Comparison of ENCODE assay signal across 8 cellular contexts in the genomic region with DNA sequence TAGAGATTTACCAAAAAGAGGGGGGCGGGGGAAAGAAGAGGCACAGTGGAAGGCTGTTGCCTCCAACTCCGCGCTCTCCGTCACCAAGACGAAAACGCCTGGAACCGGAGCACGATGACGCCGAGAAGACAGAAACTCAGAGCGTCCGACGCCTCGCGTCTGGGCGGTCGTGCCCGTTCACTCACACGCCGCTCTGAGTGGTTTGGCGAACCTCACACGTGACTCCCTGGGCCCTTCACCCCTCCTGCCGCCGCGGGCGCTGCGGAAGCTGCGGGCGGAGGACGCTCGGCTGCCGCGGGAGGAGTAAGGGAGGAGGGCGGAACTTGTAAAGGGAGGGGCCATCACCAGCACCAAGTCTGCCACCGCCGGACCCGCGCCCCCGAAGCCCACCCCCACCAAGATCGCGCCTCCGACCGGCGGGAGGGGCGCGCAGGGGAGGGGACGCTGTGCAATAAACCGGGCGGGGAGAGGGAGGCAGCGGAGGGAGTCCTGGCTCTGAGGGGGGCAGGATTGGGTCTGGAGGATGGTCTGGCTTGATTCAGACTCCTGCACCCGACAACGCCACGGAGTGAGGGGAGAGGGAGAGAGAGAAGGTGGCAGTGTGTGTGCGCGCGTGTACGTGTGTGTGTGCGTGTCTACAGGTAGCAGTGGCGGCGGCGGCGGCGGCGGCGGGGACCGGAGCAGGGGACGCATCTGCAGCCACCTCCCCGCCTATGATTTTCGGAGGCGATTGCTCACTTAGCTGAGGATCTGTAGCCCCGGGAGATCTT. TPM values are rescaled to one million over a fixed set of nuclear protein-coding genes. Genes with fewer than 3 reads are reported as not detected.
DNase-seq lines count a peak whose midpoint lies in the region; ATAC-seq lines count a peak whose summit lies in the region.

No MANE protein-coding gene starts in this region.

- H3K4me1 Mint-ChIP-seq in CD4-positive, CD25-positive, alpha-beta regulatory T cell, result peaks cover 5 to 32% (median 19%) of the 10 kb centered on the region in 4 donors
- H3K4me1 Mint-ChIP-seq in activated CD8-positive, alpha-beta memory T cell treated with anti-CD3 and anti-CD28 coated beads, Interleukin-2, amount 10 ng/mL, durations not matched to agents 7 days and 5 days, result peaks cover 21% of the 10 kb centered on the region
- H3K4me1 Mint-ChIP-seq in stimulated activated naive CD8-positive, alpha-beta T cell treated with anti-CD3 and anti-CD28 coated beads, Interleukin-15, amount 100 ng/mL, for 72 hours, result peaks cover 36% of the 10 kb centered on the region

- H3K9me3 ChIP-seq in CD4-positive, CD25-positive, alpha-beta regulatory T cell (ENCODE audit: control insufficient read depth in 2 of 2, low read length in 2 of 2), result no peaks in the 10 kb centered on the region
- no peaks in the 10 kb centered on the region for H3K9me3 ChIP-seq in esophagus (ENCODE audit: control insufficient read depth in 2 of 2, insufficient read depth in 1 of 2, low read depth in 1 of 2, low read length in 1 of 2)

- 1% methylated on average over 59 to 70 of the region's 71 CpGs for WGBS in esophagus, 2 donors

- peak overlapping the region in 1 of 3 donors; percentile 69 for H3K27ac Mint-ChIP-seq in CD4-positive, CD25-positive, alpha-beta regulatory T cell
- peak overlapping the region; percentile 56 for H3K27ac Mint-ChIP-seq in activated CD8-positive, alpha-beta memory T cell treated with anti-CD3 and anti-CD28 coated beads, Interleukin-2, amount 10 ng/mL, durations not matched to agents 7 days and 5 days
- peak overlapping the region in 1 of 2 donors; percentile 42 for H3K27ac Mint-ChIP-seq in stimulated activated naive CD8-positive, alpha-beta T cell treated with anti-CD3 and anti-CD28 coated beads, Interleukin-15, amount 100 ng/mL, for 72 hours

- H3K27ac ChIP-seq in CD4-positive, CD25-positive, alpha-beta regulatory T cell (ENCODE audit: insufficient read depth, low read length, poor library complexity, severe bottlenecking), result no peak overlapping the region
- H3K27ac ChIP-seq in esophagus (ENCODE audit: low read depth in 2 of 2, low read length in 1 of 2), result peak overlapping the region; percentile 87 to 95

- H3K36me3 Mint-ChIP-seq in CD4-positive, CD25-positive, alpha-beta regulatory T cell, result no peaks in the 10 kb centered on the region
- no peaks in the 10 kb centered on the region for H3K36me3 Mint-ChIP-seq in activated CD8-positive, alpha-beta memory T cell treated with anti-CD3 and anti-CD28 coated beads, Interleukin-2, amount 10 ng/mL, durations not matched to agents 7 days and 5 days

- CTCF ChIA-PET in activated CD8-positive, alpha-beta memory T cell treated with anti-CD3 and anti-CD28 coated beads, Interleukin-2, amount 10 ng/mL, durations not matched to agents 7 days and 5 days (lab: Charles Lee), result no interaction called here

- H3K4me3 ChIP-seq in CD4-positive, CD25-positive, alpha-beta regulatory T cell (ENCODE audit: low read depth, low read length), result peak overlapping the region; percentile 26
- H3K4me3 ChIP-seq in esophagus (ENCODE audit: low read depth in 1 of 2, low read length in 2 of 2), result peak overlapping the region; percentile 56 to 85

- peak overlapping the region; percentile 20 to 89 (median 77) for H3K4me3 Mint-ChIP-seq in CD4-positive, CD25-positive, alpha-beta regulatory T cell
- peak overlapping the region; percentile 58 for H3K4me3 Mint-ChIP-seq in activated CD8-positive, alpha-beta memory T cell treated with anti-CD3 and anti-CD28 coated beads, Interleukin-2, amount 10 ng/mL, durations not matched to agents 7 days and 5 days
- peak overlapping the region; percentile 73 to 86 for H3K4me3 Mint-ChIP-seq in stimulated activated naive CD8-positive, alpha-beta T cell treated with anti-CD3 and anti-CD28 coated beads, Interleukin-15, amount 100 ng/mL, for 72 hours

- ATAC-seq in CD4-positive, CD25-positive, alpha-beta regulatory T cell (ENCODE audit: low read depth in 2 of 2), result peak; percentile 48 to 65
- ATAC-seq in GM19324 (IDR thresholded peaks at IDR 0.05; ENCODE audit: low FRiP score, unreplicated experiment) (peak; percentile 88), HG03378 (IDR thresholded peaks at IDR 0.05; ENCODE audit: unreplicated experiment) (peak; percentile 91)
- peak; percentile 93 for ATAC-seq in activated CD8-positive, alpha-beta memory T cell treated with anti-CD3 and anti-CD28 coated beads, Interleukin-2, amount 10 ng/mL, durations not matched to agents 7 days and 5 days
- peak; percentile 91 for ATAC-seq in stimulated activated naive CD8-positive, alpha-beta T cell treated with anti-CD3 and anti-CD28 coated beads, Interleukin-15, amount 100 ng/mL, for 72 hours

- no peaks in the 10 kb centered on the region for H3K36me3 ChIP-seq in CD4-positive, CD25-positive, alpha-beta regulatory T cell (ENCODE audit: control insufficient read depth, insufficient read depth, low read length)
- H3K36me3 ChIP-seq in esophagus (ENCODE audit: control insufficient read depth in 2 of 2, insufficient read depth in 2 of 2, low read length in 1 of 2), result no peaks in the 10 kb centered on the region

- peak in 2 of 3 donors; percentile 29 to 77 for DNase-seq in CD4-positive, CD25-positive, alpha-beta regulatory T cell
- DNase-seq in NCI-H345 (lab: John Stamatoyannopoulos, UW) (peak; percentile 93), middle frontal gyrus (ENCODE audit: extremely low spot score, low spot score) (peak; percentile 92)
- peak; percentile 68 for DNase-seq in activated CD8-positive, alpha-beta memory T cell treated with anti-CD3 and anti-CD28 coated beads, Interleukin-2, amount 10 ng/mL, durations not matched to agents 7 days and 5 days
- peak; percentile 39 to 63 for DNase-seq in stimulated activated naive CD8-positive, alpha-beta T cell treated with anti-CD3 and anti-CD28 coated beads, Interleukin-15, amount 100 ng/mL, for 72 hours

- H3K9me3 Mint-ChIP-seq in CD4-positive, CD25-positive, alpha-beta regulatory T cell, result peaks cover 2 to 14% (median 4%) of the 10 kb centered on the region in 7 donors
- H3K9me3 Mint-ChIP-seq in activated CD8-positive, alpha-beta memory T cell treated with anti-CD3 and anti-CD28 coated beads, Interleukin-2, amount 10 ng/mL, durations not matched to agents 7 days and 5 days (ENCODE audit: low read depth), result no peaks in the 10 kb centered on the region
- H3K9me3 Mint-ChIP-seq in stimulated activated naive CD8-positive, alpha-beta T cell treated with anti-CD3 and anti-CD28 coated beads, Interleukin-15, amount 100 ng/mL, for 72 hours, result peaks cover 0 to 5% of the 10 kb centered on the region in 2 donors

- H3K27me3 Mint-ChIP-seq in CD4-positive, CD25-positive, alpha-beta regulatory T cell, result peaks cover 60% of the 10 kb centered on the region
- H3K27me3 Mint-ChIP-seq in activated CD8-positive, alpha-beta memory T cell treated with anti-CD3 and anti-CD28 coated beads, Interleukin-2, amount 10 ng/mL, durations not matched to agents 7 days and 5 days, result peaks cover 55% of the 10 kb centered on the region
- peaks cover 57% of the 10 kb centered on the region for H3K27me3 Mint-ChIP-seq in stimulated activated naive CD8-positive, alpha-beta T cell treated with anti-CD3 and anti-CD28 coated beads, Interleukin-15, amount 100 ng/mL, for 72 hours

- peaks cover 36% of the 10 kb centered on the region for H3K27me3 ChIP-seq in CD4-positive, CD25-positive, alpha-beta regulatory T cell (ENCODE audit: control insufficient read depth, insufficient read depth, low read length)
- peaks cover 0 to 6% of the 10 kb centered on the region in 2 donors for H3K27me3 ChIP-seq in esophagus (ENCODE audit: control insufficient read depth in 1 of 2, insufficient read depth in 2 of 2, low read length in 2 of 2)

- H3K4me1 ChIP-seq in CD4-positive, CD25-positive, alpha-beta regulatory T cell (ENCODE audit: control insufficient read depth, insufficient read depth, low read length, poor library complexity, severe bottlenecking), result peaks cover 5% of the 10 kb centered on the region
- no peaks in the 10 kb centered on the region for H3K4me1 ChIP-seq in esophagus (ENCODE audit: control insufficient read depth in 2 of 2, insufficient read depth in 2 of 2, low read length in 1 of 2)

RNA-seq across cellular contexts. Expression of a gene that starts 1.9 kb away (rescaled TPM):
- total RNA-seq in CD4-positive, CD25-positive, alpha-beta regulatory T cell, result not detected
- polyA plus RNA-seq in CD4-positive, CD25-positive, alpha-beta regulatory T cell, result not detected
- not detected for total RNA-seq in activated CD8-positive, alpha-beta memory T cell treated with anti-CD3 and anti-CD28 coated beads, Interleukin-2, amount 10 ng/mL, durations not matched to agents 7 days and 5 days
- under 1 TPM; 0.26 to 0.46 TPM for polyA plus RNA-seq in esophagus
